In genomic region chr1:220751130-220751529, GRCh38 we compare ENCODE assay signal across 20 cellular contexts. TPM values are rescaled to one million over a fixed set of nuclear protein-coding genes. Genes with fewer than 3 reads are reported as not detected.
DNase-seq lines count a peak whose midpoint lies in the region; FAIRE-seq and TF ChIP-seq lines count a peak whose summit lies in the region.
"Had no signal": no experiment of that assay in that cellular context is flagged by ENCODE, and none has a peak within 500 bp of the region (broad histone marks: within the 10 kb centered on the region; RNA-seq: fewer than 3 reads in every experiment).

No MANE protein-coding gene starts in this region.

- H3K9ac ChIP-seq in duodenal mucosa (ENCODE audit: low read depth in 1 of 2, low read length in 2 of 2), result peak overlapping the region in 1 of 2 donors; percentile 67
- no peak overlapping the region for H3K9ac ChIP-seq in mesenchymal stem cell (ENCODE audit: low read length)
- H3K9ac ChIP-seq: GM23248 had no signal

- H3K27ac ChIP-seq in duodenal mucosa (ENCODE audit: low read depth, low read length) (no peak overlapping the region), mesenchymal stem cell (ENCODE audit: low read length, poor library complexity, severe bottlenecking) (no peak overlapping the region), small intestine (ENCODE audit: low read depth in 1 of 2, low read length in 1 of 2) (peak overlapping the region; percentile 53 to 79), adrenal gland (no peak overlapping the region)
- H3K27ac ChIP-seq: foreskin keratinocyte, GM23248 had no signal

- no peak overlapping the region for H2BK15ac ChIP-seq in mesenchymal stem cell (ENCODE audit: low read depth, poor library complexity, severe bottlenecking)

- TF ChIP-seq CTCF in adrenal gland (IDR thresholded peaks at IDR 0.05), result no peak

- intact Hi-C loops in adrenal gland (cut with DNase I), result no loop called here

- no peak overlapping the region for H2BK120ac ChIP-seq in mesenchymal stem cell (ENCODE audit: low read depth, low read length)

- no peak overlapping the region for H3K14ac ChIP-seq in mesenchymal stem cell (ENCODE audit: low read length in 2 of 2)

- no peak overlapping the region for H3K4me2 ChIP-seq in mesenchymal stem cell (ENCODE audit: low read length, poor library complexity, severe bottlenecking)

- no peak overlapping the region for H3K18ac ChIP-seq in mesenchymal stem cell (ENCODE audit: low read depth in 1 of 2, low read length in 2 of 2)

- FAIRE-seq in small intestine (lab: Jason Lieb, UNC), result no peak
- FAIRE-seq: GM18507, HTR-8/SVneo had no signal

- peak overlapping the region; percentile 70 to 91 for H3K4me3 ChIP-seq in duodenal mucosa (ENCODE audit: low read depth in 1 of 2, low read length in 2 of 2)
- no peak overlapping the region for H3K4me3 ChIP-seq in mesenchymal stem cell (ENCODE audit: insufficient read depth in 1 of 2, low read depth in 1 of 2, low read length in 2 of 2)
- peak overlapping the region in 1 of 2 donors; percentile 85 for H3K4me3 ChIP-seq in small intestine (ENCODE audit: low read depth in 1 of 2, low read length in 2 of 2)
- H3K4me3 ChIP-seq in adrenal gland, result no peak overlapping the region
- H3K4me3 ChIP-seq: GM23248 had no signal

- H2AFZ ChIP-seq in mesenchymal stem cell (ENCODE audit: low read depth, low read length), result no peak overlapping the region
- H2AFZ ChIP-seq: GM23248 had no signal

- H3K27me3 ChIP-seq in duodenal mucosa (ENCODE audit: control insufficient read depth in 1 of 2, insufficient read depth in 2 of 2, low read length in 2 of 2) (no peaks in the 10 kb centered on the region), mesenchymal stem cell (ENCODE audit: control insufficient read depth in 1 of 2, insufficient read depth in 1 of 2, low read length in 2 of 2) (no peaks in the 10 kb centered on the region), small intestine (ENCODE audit: control insufficient read depth in 2 of 2, insufficient read depth in 2 of 2, low read length in 2 of 2) (no peaks in the 10 kb centered on the region), adrenal gland (no peaks in the 10 kb centered on the region)
- H3K27me3 ChIP-seq: foreskin keratinocyte had no signal

- H3K23ac ChIP-seq in mesenchymal stem cell (ENCODE audit: low read length in 2 of 2), result no peak overlapping the region

- H4K8ac ChIP-seq in mesenchymal stem cell (ENCODE audit: low read length), result peak overlapping the region; percentile 64

- H2BK5ac ChIP-seq in mesenchymal stem cell (ENCODE audit: low read depth, low read length, poor library complexity, severe bottlenecking), result no peak overlapping the region

- H3K79me1 ChIP-seq in mesenchymal stem cell (replicated peaks; ENCODE audit: low read length, poor library complexity, severe bottlenecking), result peaks cover 27% of the 10 kb centered on the region

- no peak overlapping the region for H2AK5ac ChIP-seq in mesenchymal stem cell (ENCODE audit: low read length, severe bottlenecking)

- 80% methylated on average over 1 of the region's 2 CpGs for WGBS in mesenchymal stem cell
- 17 to 66% (median 18%) methylated on average over 2 of the region's 2 CpGs for WGBS in small intestine, 3 donors
- 20 to 50% (median 39%) methylated on average over 2 of the region's 2 CpGs for WGBS in adrenal gland, 4 donors

- no peak overlapping the region for H2BK12ac ChIP-seq in mesenchymal stem cell (ENCODE audit: low read length in 2 of 2)

- in situ Hi-C loops in ACHN (cut with HindIII; ENCODE audit: low pct_ligation_motif_present, low pct_unique_long_range_greater_than_20kb, low sequenced_read_pairs), result no loop called here

- H3K4me1 ChIP-seq in duodenal mucosa (ENCODE audit: control insufficient read depth in 1 of 2, insufficient read depth in 2 of 2, low read length in 2 of 2), result peaks cover 36 to 40% of the 10 kb centered on the region in 2 donors
- H3K4me1 ChIP-seq in mesenchymal stem cell (ENCODE audit: control insufficient read depth, insufficient read depth, low read depth, low read length), result peaks cover 11% of the 10 kb centered on the region
- H3K4me1 ChIP-seq in small intestine (ENCODE audit: control insufficient read depth in 2 of 2, insufficient read depth in 1 of 2, low read depth in 1 of 2, low read length in 1 of 2), result peaks cover 0 to 3% of the 10 kb centered on the region in 2 donors
- H3K4me1 ChIP-seq in adrenal gland (replicated peaks in 1 of 2), result peaks cover 10 to 37% of the 10 kb centered on the region in 2 donors
- H3K4me1 ChIP-seq: foreskin keratinocyte had no signal

- DNase-seq in NCI-H524 (lab: John Stamatoyannopoulos, UW) (peak; percentile 32 to 53), mesenchymal stem cell (no peak), small intestine (peak; percentile 89), AML-193 (lab: John Stamatoyannopoulos, UW) (no peak), adrenal gland (no peak), ACHN (no peak)
- DNase-seq: activated CD4-positive, CD25-positive, alpha-beta regulatory T cell treated with anti-CD3 and anti-CD28 coated beads, Interleukin-2, amount 50 U/mL, for 72 hours; activated T-cell treated with anti-CD3 and anti-CD28 coated beads, Interleukin-2, amount 50 U/mL, for 48 hours; cortex of kidney; EL; foreskin keratinocyte; GM23248; natural killer cell; NCI-H1092 treated with DMSO at 0.1 percent for 48 hours; NCI-H2029 treated with DMSO at 0.1 percent for 48 hours; NCI-H510A; substantia nigra had no signal

- H3K4ac ChIP-seq in mesenchymal stem cell (ENCODE audit: low read depth in 1 of 2, low read length in 2 of 2), result no peak overlapping the region

- H3K9me3 ChIP-seq in duodenal mucosa (ENCODE audit: control insufficient read depth in 1 of 2, low read length in 2 of 2), result no peaks in the 10 kb centered on the region
- H3K9me3 ChIP-seq in mesenchymal stem cell (ENCODE audit: control insufficient read depth, low read length), result no peaks in the 10 kb centered on the region
- no peaks in the 10 kb centered on the region for H3K9me3 ChIP-seq in small intestine (ENCODE audit: control insufficient read depth, low read depth)
- no peaks in the 10 kb centered on the region for H3K9me3 ChIP-seq in adrenal gland (replicated peaks in 1 of 3)

- peaks cover 13 to 20% of the 10 kb centered on the region in 2 donors for H3K36me3 ChIP-seq in duodenal mucosa (ENCODE audit: control insufficient read depth in 1 of 2, insufficient read depth in 2 of 2, low read length in 2 of 2)
- peaks cover 6 to 7% of the 10 kb centered on the region in 2 experiments for H3K36me3 ChIP-seq in mesenchymal stem cell (ENCODE audit: control insufficient read depth in 1 of 2, insufficient read depth in 2 of 2, low read depth in 1 of 2, low read length in 2 of 2)
- peaks cover 2 to 9% of the 10 kb centered on the region in 2 donors for H3K36me3 ChIP-seq in small intestine (ENCODE audit: control insufficient read depth in 2 of 2, insufficient read depth in 2 of 2, low read length in 2 of 2)
- peaks cover 0 to 15% of the 10 kb centered on the region in 2 donors for H3K36me3 ChIP-seq in adrenal gland (replicated peaks in 1 of 2)

- no peak for TF ChIP-seq POLR2A in adrenal gland (IDR thresholded peaks at IDR 0.05)

- no peak overlapping the region for H4K91ac ChIP-seq in mesenchymal stem cell (ENCODE audit: low read length)

RNA-seq across cellular contexts. Expression of gene MTARC2, which starts 3.0 kb away (rescaled TPM):
- 5.3 TPM for polyA plus RNA-seq in mesenchymal stem cell (2013, experiment 1 of 2)
- polyA plus RNA-seq in mesenchymal stem cell (2013, experiment 2 of 2), result 5.4 TPM
- polyA plus RNA-seq in small intestine, result 10 to 100 TPM; 31.8 to 93.5 (median 76.2) TPM
- 10 to 100 TPM; 18.3 to 48.6 (median 29.8) TPM for total RNA-seq in adrenal gland
- polyA plus RNA-seq in adrenal gland, result 10 to 100 TPM; 13.7 to 46.1 (median 23.5) TPM

RNA-seq across cellular contexts. Expression of gene MTARC1, which starts 35.6 kb away (rescaled TPM):
- 2.4 TPM for polyA plus RNA-seq in mesenchymal stem cell (2013, experiment 1 of 2)
- polyA plus RNA-seq in mesenchymal stem cell (2013, experiment 2 of 2), result 1.9 TPM
- polyA plus RNA-seq in small intestine (10 to 100 TPM in 1 of 3 donors, 1 to 10 TPM in 2; 5.4 to 20.2 (median 8.7) TPM), adrenal gland (10 to 100 TPM; 10.6 to 26.1 (median 12.7) TPM)
- total RNA-seq in adrenal gland, result 10 to 100 TPM in 2 of 8 donors, 1 to 10 TPM in 6; 5.3 to 16.5 (median 8.7) TPM

Comparison
In these comparisons a context has a peak if more than half of its experiments do, and no peak if none do; other contexts are left out.
1. DNase-seq: peak in NCI-H524 (2 of 2) and small intestine (single experiment); none in mesenchymal stem cell (single experiment), AML-193 (0 of 2), adrenal gland (0 of 7) and ACHN (single experiment).
2. H3K27ac ChIP-seq: peak in small intestine (2 of 2); none in duodenal mucosa (single experiment), mesenchymal stem cell (single experiment) and adrenal gland (0 of 5).
3. H3K4me3 ChIP-seq: peak in duodenal mucosa (2 of 2); none in mesenchymal stem cell (0 of 2) and adrenal gland (0 of 4).